Comparison of ENCODE assay signal across 10 cellular contexts in genomic region chr7:47337531-47337930, GRCh38.
DNase-seq lines count a peak whose midpoint lies in the region; ATAC-seq and TF ChIP-seq lines count a peak whose summit lies in the region.
"Had no signal": no experiment of that assay in that cellular context is flagged by ENCODE, and none has a peak within 500 bp of the region (broad histone marks: within the 10 kb centered on the region; RNA-seq: fewer than 3 reads in every experiment).

No MANE protein-coding gene starts in this region.

- no peak overlapping the region for H2AFZ ChIP-seq in H9 (ENCODE audit: low read length)
- H2AFZ ChIP-seq in smooth muscle cell (ENCODE audit: low read depth): no peak overlapping the region

- no peak overlapping the region for H2AK5ac ChIP-seq in H9 (ENCODE audit: insufficient read length, low read length)

- H3K4me1 Mint-ChIP-seq in H9: peaks cover 16 to 20% of the 10 kb centered on the region in 2 experiments

- no peak overlapping the region for H2BK15ac ChIP-seq in H9 (ENCODE audit: low read depth, low read length)

- peaks cover 3% of the 10 kb centered on the region; the same call in 1 of the 2 replicates for H3K4me1 ChIP-seq in H9 (ENCODE audit: insufficient read depth, low read length)
- H3K4me1 ChIP-seq in smooth muscle cell (ENCODE audit: low read depth): peaks cover 7% of the 10 kb centered on the region

- no peak overlapping the region for H3K4me2 ChIP-seq in H9 (ENCODE audit: insufficient read depth, insufficient read length, low read length)
- H3K4me2 ChIP-seq in smooth muscle cell: no peak overlapping the region

- H3K27ac Mint-ChIP-seq in H9: no peak overlapping the region; a peak in 1 of 7 replicates
- H3K27ac Mint-ChIP-seq: progenitor cell of endocrine pancreas had no signal

- no peak overlapping the region for H3K4ac ChIP-seq in H9 (ENCODE audit: low read depth, low read length)

- H4K8ac ChIP-seq in H9 (replicated peaks; ENCODE audit: insufficient read length, low read depth, low read length): no peak overlapping the region

- H3F3A ChIP-seq in smooth muscle cell (ENCODE audit: low read depth): peaks cover 3% of the 10 kb centered on the region

- H4K20me1 ChIP-seq in H9 (ENCODE audit: control insufficient read depth, insufficient read depth, insufficient read length) (no peaks in the 10 kb centered on the region), smooth muscle cell (ENCODE audit: low read depth) (peaks cover 42% of the 10 kb centered on the region)

- H3K36me3 ChIP-seq in smooth muscle cell (ENCODE audit: low read depth): peaks cover 8% of the 10 kb centered on the region
- H3K36me3 ChIP-seq: suprapubic skin had no signal

- no peak overlapping the region for H3K23ac ChIP-seq in H9 (ENCODE audit: insufficient read length, low read depth, low read length)

- no peaks in the 10 kb centered on the region for H3K9me3 Mint-ChIP-seq in H9

- H3K36me3 Mint-ChIP-seq in H9 (ENCODE audit: insufficient read depth in 1 of 3, low read depth in 3 of 3): no peaks in the 10 kb centered on the region; a peak in 1 of 7 replicates

- H3K14ac ChIP-seq in H9 (ENCODE audit: insufficient read depth, low read length): no peak overlapping the region

- H3K27me3 ChIP-seq in H9 (ENCODE audit: insufficient read depth, low read length) (no peaks in the 10 kb centered on the region), smooth muscle cell (ENCODE audit: low read depth) (no peaks in the 10 kb centered on the region)
- H3K27me3 ChIP-seq: suprapubic skin had no signal

- no peak overlapping the region for H2BK120ac ChIP-seq in H9 (ENCODE audit: low read depth, low read length, poor library complexity, severe bottlenecking)

- no peak overlapping the region for H3K4me3 Mint-ChIP-seq in H9

- H3K79me2 ChIP-seq in H9 (ENCODE audit: insufficient read depth, low read length) (no peaks in the 10 kb centered on the region), smooth muscle cell (ENCODE audit: low read depth) (no peaks in the 10 kb centered on the region)

- H3K23me2 ChIP-seq in H9 (ENCODE audit: insufficient read length, low read depth, low read length, poor library complexity, severe bottlenecking): no peaks in the 10 kb centered on the region

- H2BK5ac ChIP-seq in H9 (ENCODE audit: insufficient read length, low read length): no peak overlapping the region

- no peak overlapping the region for H3T11ph ChIP-seq in H9 (ENCODE audit: low read length)

- H3K56ac ChIP-seq in H9 (ENCODE audit: insufficient read length, low read depth, low read length): no peak overlapping the region

- peak; percentile 26; the same call in 1 of the 3 replicates for TF ChIP-seq CTCF in H9 (conservative IDR thresholded peaks at IDR 0.05)
- no peak for TF ChIP-seq CTCF in smooth muscle cell (IDR thresholded peaks at IDR 0.05; ENCODE audit: borderline replicate concordance, insufficient read depth, poor library complexity, severe bottlenecking)

- DNase-seq in H9: peak; percentile 55
- peak; percentile 13 for DNase-seq in RKO (ENCODE audit: low spot score)
- peak; percentile 43 for DNase-seq in left lobe of liver (ENCODE audit: low spot score)
- DNase-seq in smooth muscle cell (lab: John Stamatoyannopoulos, UW; ENCODE audit: unreplicated experiment): no peak
- DNase-seq in EL: no peak
- no peak for DNase-seq in activated CD8-positive, alpha-beta memory T cell treated with anti-CD3 and anti-CD28 coated beads, Interleukin-2, amount 50 U/mL, for 4 hours

- WGBS in H9 (ENCODE audit: extremely low coverage, insufficient read length, low lambda C conversion rate): no CpG with 5 or more reads among the region's 3 CpGs
- WGBS in smooth muscle cell (ENCODE audit: low lambda C conversion rate): 82% methylated on average over 3 of the region's 3 CpGs

- no peak overlapping the region for H2BK20ac ChIP-seq in H9 (ENCODE audit: low read depth, low read length, poor library complexity, severe bottlenecking)

- H3K27me3 Mint-ChIP-seq in H9 (ENCODE audit: low read depth): no peaks in the 10 kb centered on the region
- H3K27me3 Mint-ChIP-seq: progenitor cell of endocrine pancreas had no signal

- H4K91ac ChIP-seq in H9 (ENCODE audit: insufficient read length, low read depth, low read length): no peak overlapping the region

- H3K27ac ChIP-seq in H9 (ENCODE audit: insufficient read length, low read depth, low read length): no peak overlapping the region
- no peak overlapping the region for H3K27ac ChIP-seq in smooth muscle cell (ENCODE audit: low read depth)

- H3K18ac ChIP-seq in H9 (ENCODE audit: insufficient read length, low read depth, low read length): no peak overlapping the region

- no peaks in the 10 kb centered on the region for H3K79me1 ChIP-seq in H9 (ENCODE audit: insufficient read depth, low read depth, low read length, poor library complexity, severe bottlenecking)

- H4K5ac ChIP-seq in H9 (ENCODE audit: insufficient read length, low read depth, low read length): no peak overlapping the region

- peak; percentile 87 for ATAC-seq in GM18498 (IDR thresholded peaks at IDR 0.05; ENCODE audit: unreplicated experiment)
- ATAC-seq in left lobe of liver: peak; percentile 64
- ATAC-seq in activated CD4-positive, CD25-positive, alpha-beta regulatory T cell treated with anti-CD3 and anti-CD28 coated beads, Interleukin-2, amount 50 U/mL, for 24 hours: no peak

- H3K9me3 ChIP-seq in H9 (ENCODE audit: control insufficient read depth, low read depth, low read length) (no peaks in the 10 kb centered on the region), smooth muscle cell (replicated peaks; ENCODE audit: low read depth) (no peaks in the 10 kb centered on the region)
- H3K9me3 ChIP-seq: suprapubic skin had no signal

- H3K9ac ChIP-seq in H9 (ENCODE audit: extremely low read depth, insufficient read length, low read length): no peak overlapping the region
- H3K9ac ChIP-seq in smooth muscle cell (ENCODE audit: low read depth): no peak overlapping the region

- no peak overlapping the region for H3K4me3 ChIP-seq in smooth muscle cell
- H3K4me3 ChIP-seq: suprapubic skin had no signal

- no peak overlapping the region for H2BK12ac ChIP-seq in H9 (ENCODE audit: insufficient read length, low read depth, low read length)

Comparison
In these comparisons a context has a peak if more than half of its experiments do, and no peak if none do; other contexts are left out.
1. ATAC-seq: peak in GM18498 (single experiment) and left lobe of liver (single experiment); none in activated CD4-positive, CD25-positive, alpha-beta regulatory T cell treated with anti-CD3 and anti-CD28 coated beads, Interleukin-2, amount 50 U/mL, for 24 hours (0 of 2).
2. DNase-seq: peak in H9 (single experiment), RKO (single experiment) and left lobe of liver (single experiment); none in smooth muscle cell (single experiment), EL (single experiment) and activated CD8-positive, alpha-beta memory T cell treated with anti-CD3 and anti-CD28 coated beads, Interleukin-2, amount 50 U/mL, for 4 hours (single experiment).